23 cellular contexts compared by ENCODE assay signal in the genomic region with DNA sequence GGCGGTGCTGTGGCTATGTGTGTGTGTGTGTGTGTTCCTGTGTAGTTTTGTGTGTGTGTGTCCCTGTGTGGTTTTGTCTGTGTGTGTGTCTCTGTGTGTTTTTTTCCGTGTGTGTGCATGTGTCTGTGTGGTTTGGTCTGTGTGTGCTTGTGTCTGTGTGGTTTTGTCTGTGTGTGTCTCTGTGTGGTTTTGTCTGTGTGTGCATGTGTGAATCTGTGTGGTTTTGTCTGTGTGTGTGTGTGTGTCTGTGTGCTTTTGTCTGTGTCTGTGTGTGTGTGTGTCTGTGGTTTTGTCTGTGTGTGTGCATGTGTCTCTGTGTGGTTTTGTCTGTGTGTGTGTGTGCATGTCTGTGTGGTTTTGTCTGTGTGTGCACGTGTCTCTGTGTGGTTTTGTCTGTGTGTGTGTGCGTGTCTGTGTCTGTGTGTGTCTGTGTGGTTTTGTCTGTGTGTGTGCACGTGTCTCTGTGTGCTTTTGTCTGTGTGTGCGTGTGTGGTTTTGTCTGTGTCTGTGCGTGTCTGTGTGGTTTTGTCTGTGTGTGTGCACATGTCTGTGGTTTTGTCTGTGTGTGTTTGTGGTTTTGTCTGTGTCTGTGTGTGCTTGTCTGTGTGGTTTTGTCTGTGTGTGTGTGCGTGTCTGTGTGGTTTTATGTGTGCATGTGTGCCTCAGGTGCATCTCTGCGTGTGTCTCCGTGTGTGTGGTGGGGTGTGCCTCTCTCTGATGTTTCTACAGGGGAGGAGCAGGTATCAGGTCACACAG.
"Had no signal": no experiment of that assay in that cellular context is flagged by ENCODE, and none has a peak within 500 bp of the region (broad histone marks: within the 10 kb centered on the region; RNA-seq: fewer than 3 reads in every experiment).

No MANE protein-coding gene starts in this region.

- H3K9me3 ChIP-seq: body of pancreas, gastroesophageal sphincter, heart left ventricle, psoas muscle, testis, upper lobe of left lung had no signal

- H3K27ac Mint-ChIP-seq: activated CD4-positive, alpha-beta memory T cell treated with anti-CD3 and anti-CD28 coated beads for 36 hours; activated CD4-positive, alpha-beta T cell treated with anti-CD3 and anti-CD28 coated beads for 36 hours; activated CD8-positive, alpha-beta memory T cell treated with anti-CD3 and anti-CD28 coated beads, Interleukin-2, amount 10 ng/mL, durations not matched to agents 7 days and 5 days; activated naive CD8-positive, alpha-beta T cell treated with anti-CD3 and anti-CD28 coated beads for 36 hours; activated T-helper 17 cell treated with anti-CD3 and anti-CD28 coated beads, Interleukin-2, amount 50 U/mL, for 72 hours; immature natural killer cell; stimulated activated memory B cell treated with anti-CD40 and anti-IgM and Interleukin-4, amounts not matched to agents 10 μg/mL and 1 μg/mL and 100 μg/mL, for 72 hours; T-helper 2 cell treated with Interferon-gamma antibody and Interleukin-4, amounts not matched to agents 5 μg/mL and 100 μg/mL, for 36 hours; WTC11 had no signal

- H3K36me3 ChIP-seq: gastroesophageal sphincter, heart left ventricle, upper lobe of left lung had no signal

- H3K27me3 ChIP-seq: body of pancreas, gastroesophageal sphincter, heart left ventricle, testis, upper lobe of left lung had no signal

- DNase-seq: activated CD4-positive, alpha-beta memory T cell treated with anti-CD3 and anti-CD28 coated beads for 36 hours; activated CD4-positive, alpha-beta T cell treated with anti-CD3 and anti-CD28 coated beads for 36 hours; activated CD8-positive, alpha-beta memory T cell treated with anti-CD3 and anti-CD28 coated beads, Interleukin-2, amount 10 ng/mL, durations not matched to agents 7 days and 5 days; activated naive CD8-positive, alpha-beta T cell treated with anti-CD3 and anti-CD28 coated beads for 36 hours; body of pancreas; caudate nucleus; erythroblast; heart left ventricle; kidney glomerular epithelial cell; left ventricle myocardium superior; psoas muscle; stimulated activated CD4-positive, alpha-beta T cell treated with anti-CD3 and anti-CD28 coated beads, Interleukin-4, amount 100 ng/mL, for 4 hours; testis had no signal

- H3K9me3 Mint-ChIP-seq: activated naive CD8-positive, alpha-beta T cell treated with anti-CD3 and anti-CD28 coated beads for 36 hours; activated T-helper 17 cell treated with anti-CD3 and anti-CD28 coated beads, Interleukin-2, amount 50 U/mL, for 72 hours; immature natural killer cell; neural crest cell; stimulated activated memory B cell treated with anti-CD40 and anti-IgM and Interleukin-4, amounts not matched to agents 10 μg/mL and 1 μg/mL and 100 μg/mL, for 72 hours; T-helper 2 cell treated with Interferon-gamma antibody and Interleukin-4, amounts not matched to agents 5 μg/mL and 100 μg/mL, for 36 hours had no signal

- H3K4me3 Mint-ChIP-seq: activated CD4-positive, alpha-beta memory T cell treated with anti-CD3 and anti-CD28 coated beads for 36 hours; activated CD4-positive, alpha-beta T cell treated with anti-CD3 and anti-CD28 coated beads for 36 hours; activated CD8-positive, alpha-beta memory T cell treated with anti-CD3 and anti-CD28 coated beads, Interleukin-2, amount 10 ng/mL, durations not matched to agents 7 days and 5 days; activated naive CD8-positive, alpha-beta T cell treated with anti-CD3 and anti-CD28 coated beads for 36 hours; activated T-helper 17 cell treated with anti-CD3 and anti-CD28 coated beads, Interleukin-2, amount 50 U/mL, for 72 hours; immature natural killer cell; neural crest cell; stimulated activated memory B cell treated with anti-CD40 and anti-IgM and Interleukin-4, amounts not matched to agents 10 μg/mL and 1 μg/mL and 100 μg/mL, for 72 hours; T-helper 2 cell treated with Interferon-gamma antibody and Interleukin-4, amounts not matched to agents 5 μg/mL and 100 μg/mL, for 36 hours; WTC11 had no signal

- H3K4me3 ChIP-seq: body of pancreas, gastroesophageal sphincter, heart left ventricle, psoas muscle, smooth muscle cell, testis, upper lobe of left lung had no signal

- ATAC-seq: activated CD4-positive, alpha-beta T cell treated with anti-CD3 and anti-CD28 coated beads for 36 hours; activated CD8-positive, alpha-beta memory T cell treated with anti-CD3 and anti-CD28 coated beads, Interleukin-2, amount 10 ng/mL, durations not matched to agents 7 days and 5 days; activated T-helper 17 cell treated with anti-CD3 and anti-CD28 coated beads, Interleukin-2, amount 50 U/mL, for 72 hours; body of pancreas; gastroesophageal sphincter; heart left ventricle; left ventricle myocardium superior; psoas muscle; sciatic nerve; WTC11 had no signal

- H3K27ac ChIP-seq: body of pancreas, gastroesophageal sphincter, heart left ventricle, psoas muscle, testis, upper lobe of left lung had no signal

- H3K4me2 ChIP-seq: smooth muscle cell had no signal

- H3K4me1 Mint-ChIP-seq: activated CD4-positive, alpha-beta T cell treated with anti-CD3 and anti-CD28 coated beads for 36 hours; activated CD8-positive, alpha-beta memory T cell treated with anti-CD3 and anti-CD28 coated beads, Interleukin-2, amount 10 ng/mL, durations not matched to agents 7 days and 5 days; activated T-helper 17 cell treated with anti-CD3 and anti-CD28 coated beads, Interleukin-2, amount 50 U/mL, for 72 hours; stimulated activated memory B cell treated with anti-CD40 and anti-IgM and Interleukin-4, amounts not matched to agents 10 μg/mL and 1 μg/mL and 100 μg/mL, for 72 hours; WTC11 had no signal

- H3K36me3 Mint-ChIP-seq: activated CD4-positive, alpha-beta memory T cell treated with anti-CD3 and anti-CD28 coated beads for 36 hours; activated CD8-positive, alpha-beta memory T cell treated with anti-CD3 and anti-CD28 coated beads, Interleukin-2, amount 10 ng/mL, durations not matched to agents 7 days and 5 days; activated naive CD8-positive, alpha-beta T cell treated with anti-CD3 and anti-CD28 coated beads for 36 hours; immature natural killer cell; stimulated activated memory B cell treated with anti-CD40 and anti-IgM and Interleukin-4, amounts not matched to agents 10 μg/mL and 1 μg/mL and 100 μg/mL, for 72 hours; WTC11 had no signal

- H3K27me3 Mint-ChIP-seq: activated CD4-positive, alpha-beta memory T cell treated with anti-CD3 and anti-CD28 coated beads for 36 hours; activated CD4-positive, alpha-beta T cell treated with anti-CD3 and anti-CD28 coated beads for 36 hours; activated naive CD8-positive, alpha-beta T cell treated with anti-CD3 and anti-CD28 coated beads for 36 hours; activated T-helper 17 cell treated with anti-CD3 and anti-CD28 coated beads, Interleukin-2, amount 50 U/mL, for 72 hours had no signal
